In genomic region chr15:100788080-100788730, GRCh38 we compare ENCODE assay signal across 18 cellular contexts.
DNase-seq lines count a peak whose midpoint lies in the region; ATAC-seq and TF ChIP-seq lines count a peak whose summit lies in the region.
"Had no signal": no experiment of that assay in that cellular context is flagged by ENCODE, and none has a peak within 500 bp of the region (broad histone marks: within the 10 kb centered on the region; RNA-seq: fewer than 3 reads in every experiment).

No MANE protein-coding gene starts in this region.

- H3K79me2 ChIP-seq in osteoblast (ENCODE audit: insufficient read depth, low read length): no peaks in the 10 kb centered on the region

- no peaks in the 10 kb centered on the region for H3K4me1 Mint-ChIP-seq in endodermal cell
- H3K4me1 Mint-ChIP-seq: GM23338 had no signal

- H3K36me3 ChIP-seq in endodermal cell (ENCODE audit: control insufficient read depth, insufficient read depth, low read length) (no peaks in the 10 kb centered on the region), osteoblast (ENCODE audit: insufficient read depth, low read length) (no peaks in the 10 kb centered on the region)
- H3K36me3 ChIP-seq: MG63 had no signal

- H3K4me3 ChIP-seq in endodermal cell (ENCODE audit: low read length): no peak overlapping the region
- H3K4me3 ChIP-seq in osteoblast (ENCODE audit: insufficient read depth, low read length): no peak overlapping the region
- H3K4me3 ChIP-seq: GM23338, MG63 had no signal

- ATAC-seq in GM21717 (IDR thresholded peaks at IDR 0.05; ENCODE audit: unreplicated experiment) (no peak), GM21360 (IDR thresholded peaks at IDR 0.05; ENCODE audit: unreplicated experiment) (no peak)

- H4K20me1 ChIP-seq in osteoblast (ENCODE audit: insufficient read depth, low read length): no peaks in the 10 kb centered on the region

- no peaks in the 10 kb centered on the region for H3K4me1 ChIP-seq in endodermal cell (ENCODE audit: control insufficient read depth, insufficient read depth, low read length)
- no peaks in the 10 kb centered on the region for H3K4me1 ChIP-seq in osteoblast (ENCODE audit: insufficient read depth, low read length)

- WGBS in endodermal cell (ENCODE audit: insufficient coverage in 1 of 2, insufficient read length in 1 of 2), 2 experiments: 78 to 93% methylated on average over 2 to 8 of the region's 8 CpGs

- peaks cover 5% of the 10 kb centered on the region for H3K27me3 Mint-ChIP-seq in endodermal cell (ENCODE audit: insufficient read depth)

- H3K4me3 Mint-ChIP-seq in endodermal cell: no peak overlapping the region
- H3K4me3 Mint-ChIP-seq: GM23338 had no signal

- peak; percentile 3 for DNase-seq in D341Med (ENCODE audit: low spot score)
- peak; percentile 12 for DNase-seq in GM13976 (ENCODE audit: low spot score)
- DNase-seq in endodermal cell: peak; percentile 24
- peak; percentile 37 for DNase-seq in osteoblast (ENCODE audit: insufficient read length, low spot score, missing footprints)
- DNase-seq in NCI-H1694 treated with DMSO at 0.1 percent for 48 hours (lab: John Stamatoyannopoulos, UW): no peak
- DNase-seq: C1 segment of cervical spinal cord; DMS79 treated with DMSO at 0.1 percent for 48 hours; HCEC 1CT; Kasumi-1; MG63; NCI-H1048; NCI-H1436; NCI-H2081; NK-92 treated with Interleukin-12 subunit alpha and Interleukin-12 subunit beta, amount 100 ng/mL, for 24 hours; Right ventricle myocardium superior had no signal

- H3K27ac ChIP-seq in endodermal cell (ENCODE audit: low read depth, low read length) (no peak overlapping the region), osteoblast (ENCODE audit: low read depth, low read length) (no peak overlapping the region)

- H2AFZ ChIP-seq in osteoblast (ENCODE audit: low read length): no peak overlapping the region
- H2AFZ ChIP-seq: GM23338 had no signal

- no peaks in the 10 kb centered on the region for H3K27me3 ChIP-seq in endodermal cell (ENCODE audit: control insufficient read depth, insufficient read depth, low read length, poor library complexity, severe bottlenecking)
- no peaks in the 10 kb centered on the region for H3K27me3 ChIP-seq in osteoblast (ENCODE audit: insufficient read depth, low read length)
- H3K27me3 ChIP-seq: MG63 had no signal

- TF ChIP-seq CTCF in GM13976 (IDR thresholded peaks at IDR 0.05; ENCODE audit: borderline replicate concordance, control extremely low read depth, extremely low read depth, insufficient read depth, missing control alignments) (no peak), endodermal cell (conservative IDR thresholded peaks at IDR 0.05) (no peak), osteoblast (IDR thresholded peaks at IDR 0.05; ENCODE audit: extremely low read depth, low read depth, low read length) (no peak)

- in situ Hi-C loops in GM13976 (cut with MboI; ENCODE audit: low sequenced_read_pairs, unreplicated experiment): no loop called here

- no peaks in the 10 kb centered on the region for H3K9me3 Mint-ChIP-seq in endodermal cell

- no peak overlapping the region for H3K4me2 ChIP-seq in osteoblast (ENCODE audit: insufficient read depth, low read length)
- H3K4me2 ChIP-seq: GM23338 had no signal

- no peaks in the 10 kb centered on the region for H3K36me3 Mint-ChIP-seq in endodermal cell (ENCODE audit: low read depth)

- no peak overlapping the region for H3K9ac ChIP-seq in endodermal cell (ENCODE audit: extremely low read depth, low read length, poor library complexity, severe bottlenecking)

- no peak overlapping the region for H3K27ac Mint-ChIP-seq in endodermal cell
- H3K27ac Mint-ChIP-seq: GM23338 had no signal

- H3K9me3 ChIP-seq in endodermal cell (ENCODE audit: control insufficient read depth, low read length): no peaks in the 10 kb centered on the region
- H3K9me3 ChIP-seq in osteoblast (ENCODE audit: low read depth, low read length): no peaks in the 10 kb centered on the region
- H3K9me3 ChIP-seq: MG63 had no signal
